13 cellular contexts compared by ENCODE assay signal in the genomic region with DNA sequence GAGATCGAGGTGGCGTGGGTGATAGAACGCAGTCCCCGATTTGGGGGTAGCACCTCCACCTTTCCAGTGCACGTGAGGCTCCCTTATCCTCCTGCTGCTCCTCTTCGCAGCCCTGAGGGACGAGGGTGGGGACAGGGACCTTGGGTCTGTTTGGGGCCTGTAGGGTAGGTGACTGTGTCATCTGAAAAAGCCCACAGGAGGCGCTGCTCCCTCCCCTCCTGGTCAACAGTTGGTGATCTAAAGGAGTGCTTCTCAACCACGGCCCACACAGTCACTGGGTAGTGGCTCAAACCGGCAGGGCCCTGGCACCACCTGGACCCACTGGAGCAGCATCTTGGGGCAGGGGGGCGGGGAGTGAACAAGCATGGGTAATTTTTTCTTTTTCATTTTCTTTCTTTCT. TPM values are rescaled to one million over a fixed set of nuclear protein-coding genes. Genes with fewer than 3 reads are reported as not detected.
DNase-seq lines count a peak whose midpoint lies in the region; ATAC-seq and TF ChIP-seq lines count a peak whose summit lies in the region.
"Had no signal": no experiment of that assay in that cellular context is flagged by ENCODE, and none has a peak within 500 bp of the region (broad histone marks: within the 10 kb centered on the region; RNA-seq: fewer than 3 reads in every experiment).

No MANE protein-coding gene starts in this region.

- H3K36me3 ChIP-seq in brain microvascular endothelial cell (replicated peaks), result no peaks in the 10 kb centered on the region

- TF ChIP-seq CTCF in brain microvascular endothelial cell (IDR thresholded peaks at IDR 0.05; ENCODE audit: low read depth, low read length, missing control alignments) (peak; percentile 25), retinal pigment epithelial cell (conservative IDR thresholded peaks at IDR 0.05; ENCODE audit: low read depth, low read length) (peak; percentile 10)

- no peaks in the 10 kb centered on the region for H3K27me3 ChIP-seq in brain microvascular endothelial cell (replicated peaks)

- in situ Hi-C loops in brain microvascular endothelial cell (cut with HindIII; ENCODE audit: low pct_ligation_motif_present, low sequenced_read_pairs), result no loop called here

- ATAC-seq in HG03354 (IDR thresholded peaks at IDR 0.05; ENCODE audit: poor library complexity, severe bottlenecking, unreplicated experiment) (peak; percentile 35), GM18498 (IDR thresholded peaks at IDR 0.05; ENCODE audit: unreplicated experiment) (no peak)

- DNase-seq in NCI-H82 (lab: John Stamatoyannopoulos, UW) (peak; percentile 22), NCI-H82 treated with DMSO at 0.1 percent for 48 hours (lab: John Stamatoyannopoulos, UW; ENCODE audit: unreplicated experiment) (no peak), brain microvascular endothelial cell (no peak), retinal pigment epithelial cell (ENCODE audit: low read depth) (no peak), A172 (ENCODE audit: low spot score) (no peak), cerebellar nuclear complex (lab: John Stamatoyannopoulos, UW) (no peak)
- DNase-seq: Caco-2, NCI-H146, NCI-H748 treated with DMSO at 0.1 percent for 48 hours had no signal

- no peak overlapping the region for H3K27ac ChIP-seq in brain microvascular endothelial cell
- H3K27ac ChIP-seq: parathyroid adenoma had no signal

- H3K4me3 ChIP-seq in brain microvascular endothelial cell (ENCODE audit: low read depth, low read length), result no peak overlapping the region
- H3K4me3 ChIP-seq in retinal pigment epithelial cell (ENCODE audit: low read length), result no peak overlapping the region

RNA-seq across cellular contexts. Expression of a gene that starts 7.1 kb away (rescaled TPM):
- 1.9 and 5.3 TPM in 2 replicates for total RNA-seq in A172 (2014; rRNA removed; shearing (Covaris generic))

RNA-seq across cellular contexts. Expression of a gene that starts 46.6 kb away (rescaled TPM):
- 17.3 and 17.6 TPM in 2 replicates for total RNA-seq in A172 (2014; rRNA removed; shearing (Covaris generic))
- total RNA-seq: mesothelial cell of epicardium had no signal
